Comparison of ENCODE assay signal across 8 cellular contexts in genomic region chr7:75738604-75738974, GRCh38. TPM values are rescaled to one million over a fixed set of nuclear protein-coding genes. Genes with fewer than 3 reads are reported as not detected.
DNase-seq lines count a peak whose midpoint lies in the region; ATAC-seq and TF ChIP-seq lines count a peak whose summit lies in the region.

Gene HIP1 (minus strand): TSS chr7:75738941. CDS start chr7:75738920, 21 bp downstream.

- peak; percentile 1 for ATAC-seq in GM21576 (IDR thresholded peaks at IDR 0.05; ENCODE audit: unreplicated experiment)
- ATAC-seq in Right ventricle myocardium inferior, result no peak
- ATAC-seq in psoas muscle, result no peak

- H3K27ac ChIP-seq in WERI-Rb-1, result peak within 1 kb of the TSS; percentile 76
- H3K27ac ChIP-seq in psoas muscle, result peak within 1 kb of the TSS; percentile 59

- H3K36me3 ChIP-seq in WERI-Rb-1 (no peaks in the 10 kb centered on the region), psoas muscle (ENCODE audit: insufficient read depth in 1 of 2, low read depth in 1 of 2) (no peaks in the 10 kb centered on the region)

- H3K27me3 ChIP-seq in WERI-Rb-1 (ENCODE audit: insufficient read depth, low read depth, severe bottlenecking) (no peaks in the 10 kb centered on the region), psoas muscle (ENCODE audit: insufficient read depth in 3 of 3, low read length in 2 of 3) (no peaks in the 10 kb centered on the region)

- no peak for DNase-seq in A172 (ENCODE audit: low spot score)
- no peak for DNase-seq in WERI-Rb-1
- no peak for DNase-seq in Right ventricle myocardium inferior (ENCODE audit: missing footprints)
- no peak for DNase-seq in psoas muscle
- DNase-seq in LoVo (ENCODE audit: low spot score), result no peak
- no peak for DNase-seq in inferior parietal cortex (ENCODE audit: extremely low spot score)
- DNase-seq in AG20443 (ENCODE audit: low spot score), result no peak

- no peaks in the 10 kb centered on the region for H3K9me3 ChIP-seq in WERI-Rb-1 (ENCODE audit: severe bottlenecking)
- no peaks in the 10 kb centered on the region for H3K9me3 ChIP-seq in psoas muscle

- H3K4me1 ChIP-seq in psoas muscle, result peaks cover 4% of the 10 kb centered on the region

- peak within 1 kb of the TSS; percentile 95 for H3K4me3 ChIP-seq in WERI-Rb-1 (ENCODE audit: low read depth, low read length)
- peak within 1 kb of the TSS; percentile 84 for H3K4me3 ChIP-seq in psoas muscle

- intact Hi-C loops in Right ventricle myocardium inferior (cut with DNase I) (loop anchor here (5.0 to 10.0 kb wide), 3 partner anchors 94 to 214 kb away; no protein-coding TSS in a partner anchor), psoas muscle (cut with DNase I) (no loop called here)

- TF ChIP-seq CTCF in WERI-Rb-1 (IDR thresholded peaks at IDR 0.05; ENCODE audit: low read depth, low read length), result no peak
- TF ChIP-seq CTCF in psoas muscle (IDR thresholded peaks at IDR 0.05), result no peak

- 0% methylated on average over 21 to 30 of the region's 30 CpGs for WGBS in psoas muscle, 3 donors

RNA-seq across cellular contexts. Expression of gene HIP1, which starts in this region (rescaled TPM):
- 25.8 and 29.3 TPM in 2 replicates for total RNA-seq in A172 (2014; rRNA removed; shearing (Covaris generic))
- total RNA-seq in Right ventricle myocardium inferior, result 18.0 TPM
- total RNA-seq in psoas muscle, result 10 to 100 TPM in 1 of 4 donors, 1 to 10 TPM in 3; 5.4 to 11.9 (median 7.1) TPM
- 1 to 10 TPM; 2.5 to 3.9 (median 3.7) TPM for polyA plus RNA-seq in psoas muscle
